18 cellular contexts compared by ENCODE assay signal in genomic region chr2:185456517-185456916, GRCh38.
DNase-seq lines count a peak whose midpoint lies in the region; ATAC-seq and TF ChIP-seq lines count a peak whose summit lies in the region.
"Had no signal": no experiment of that assay in that cellular context is flagged by ENCODE, and none has a peak within 500 bp of the region (broad histone marks: within the 10 kb centered on the region; RNA-seq: fewer than 3 reads in every experiment).

No MANE protein-coding gene starts in this region.

- no peak for TF ChIP-seq CTCF in astrocyte of the cerebellum (IDR thresholded peaks at IDR 0.05; ENCODE audit: low read depth, low read length, missing control alignments)

- ATAC-seq in HG02884 (IDR thresholded peaks at IDR 0.05; ENCODE audit: unreplicated experiment): no peak
- ATAC-seq: activated CD8-positive, alpha-beta memory T cell treated with anti-CD3 and anti-CD28 coated beads, Interleukin-2, amount 10 ng/mL, durations not matched to agents 7 days and 5 days had no signal

- DNase-seq in HT1080 (ENCODE audit: low read depth): peak; percentile 64
- DNase-seq in astrocyte of the cerebellum (ENCODE audit: low read depth): peak; percentile 93
- DNase-seq in fibroblast of peridontal ligament (ENCODE audit: extremely low read depth): peak; percentile 0
- DNase-seq in superior temporal gyrus (ENCODE audit: extremely low spot score): peak; percentile 55
- no peak for DNase-seq in OCI-M1 (lab: John Stamatoyannopoulos, UW)
- no peak for DNase-seq in NCI-H748 (lab: John Stamatoyannopoulos, UW; ENCODE audit: unreplicated experiment)
- no peak for DNase-seq in NCI-H2196 treated with DMSO at 0.1 percent for 48 hours (lab: John Stamatoyannopoulos, UW; ENCODE audit: unreplicated experiment)
- DNase-seq: activated B cell treated with CpG ODN at 0.5 μM for 24 hours; activated CD8-positive, alpha-beta memory T cell treated with anti-CD3 and anti-CD28 coated beads, Interleukin-2, amount 10 ng/mL, durations not matched to agents 7 days and 5 days; activated gamma-delta T cell; DMS153; NCI-H187 treated with DMSO at 0.1 percent for 48 hours; NCI-H524 treated with DMSO at 0.1 percent for 48 hours; sigmoid colon; stimulated activated CD4-positive, alpha-beta T cell treated with anti-CD3 and anti-CD28 coated beads, Interleukin-4, amount 100 ng/mL, for 1 hour; tibial artery had no signal

- in situ Hi-C loops in astrocyte of the cerebellum (cut with HindIII; ENCODE audit: low sequenced_read_pairs): no loop called here

- H3K4me3 ChIP-seq in astrocyte of the cerebellum (ENCODE audit: low read depth, low read length): no peak overlapping the region
- H3K4me3 ChIP-seq: BLaER1 treated with 17β-estradiol and CSF1 and Interleukin-3, amounts not matched to agents 10 nM and 100 nM; sigmoid colon; tibial artery had no signal

Comparison
In these comparisons a context has a peak if more than half of its experiments do, and no peak if none do; other contexts are left out.
1. DNase-seq: peak in HT1080 (single experiment), astrocyte of the cerebellum (single experiment), fibroblast of peridontal ligament (single experiment) and superior temporal gyrus (single experiment); none in OCI-M1 (single experiment), NCI-H748 (single experiment) and NCI-H2196 treated with DMSO at 0.1 percent for 48 hours (single experiment).